ENCODE assay signal across 1 cellular context in the genomic region with DNA sequence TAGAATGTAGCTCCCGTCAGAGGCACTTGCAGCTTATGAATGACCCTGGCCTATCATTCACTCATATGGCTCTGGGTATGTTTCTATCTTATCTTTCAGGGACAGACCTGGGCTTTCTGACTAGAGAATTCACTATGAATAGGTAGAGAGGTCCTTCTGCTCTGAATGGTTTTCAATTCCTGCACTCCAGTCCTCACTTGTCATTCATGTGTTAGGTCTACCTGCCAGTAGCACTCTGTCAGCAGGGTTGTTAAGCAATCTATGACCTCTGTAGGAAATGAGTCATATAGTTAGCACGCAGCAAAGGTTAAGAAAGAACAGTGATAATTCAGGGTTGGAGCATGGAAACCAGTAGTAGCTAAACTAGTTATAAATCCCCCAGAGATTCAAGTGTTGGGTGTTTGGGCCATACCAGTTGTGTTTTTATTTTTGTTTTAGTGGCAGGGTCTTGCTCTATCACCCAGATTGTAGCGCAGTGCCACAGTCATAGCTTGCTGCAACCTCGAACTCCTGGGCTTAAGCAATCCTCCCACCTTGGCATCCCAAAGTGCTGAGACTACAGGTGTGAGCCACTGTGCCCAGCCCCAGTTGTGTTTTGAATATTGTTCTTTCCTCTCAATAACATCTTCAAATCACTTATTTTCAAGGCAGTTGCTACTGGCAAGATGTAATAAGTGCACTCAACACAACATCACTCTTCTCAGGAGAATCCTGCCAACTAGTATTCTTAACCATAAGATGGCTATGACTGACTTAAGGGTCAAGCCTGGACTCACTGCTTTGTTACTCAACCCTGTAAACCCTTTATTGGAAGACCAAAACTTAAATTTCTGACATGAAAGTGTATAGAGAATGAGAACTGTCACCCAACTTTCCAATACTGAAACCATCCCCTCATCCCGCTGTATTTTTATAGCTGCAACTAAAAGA.
A peak's percentile ranks its signal among the peaks of the same experiment; 100 is the strongest.
TF ChIP-seq lines count a peak whose summit lies in the region.

No MANE protein-coding gene starts in this region.

TF ChIP-seq in IMR-90, 13 proteins besides CTCF, POLR2A, EP300 and RAD21 (continued from another document):
- TF ChIP-seq CEBPB (IDR thresholded peaks at IDR 0.05; ENCODE audit: low read depth, low read length) (peak; percentile 91), FOS (IDR thresholded peaks at IDR 0.05; ENCODE audit: low read depth, low read length) (peak; percentile 22; the same call in 1 of the 2 replicates), MXI1 (IDR thresholded peaks at IDR 0.05; ENCODE audit: borderline replicate concordance, low read depth, low read length) (no peak), BHLHE40 (IDR thresholded peaks at IDR 0.05; ENCODE audit: low read depth, low read length) (no peak), MAFK (IDR thresholded peaks at IDR 0.05; ENCODE audit: low read depth, low read length) (no peak), CHD1 (IDR thresholded peaks at IDR 0.05; ENCODE audit: low read depth, low read length) (no peak)
